11 cellular contexts compared by ENCODE assay signal in the genomic region with DNA sequence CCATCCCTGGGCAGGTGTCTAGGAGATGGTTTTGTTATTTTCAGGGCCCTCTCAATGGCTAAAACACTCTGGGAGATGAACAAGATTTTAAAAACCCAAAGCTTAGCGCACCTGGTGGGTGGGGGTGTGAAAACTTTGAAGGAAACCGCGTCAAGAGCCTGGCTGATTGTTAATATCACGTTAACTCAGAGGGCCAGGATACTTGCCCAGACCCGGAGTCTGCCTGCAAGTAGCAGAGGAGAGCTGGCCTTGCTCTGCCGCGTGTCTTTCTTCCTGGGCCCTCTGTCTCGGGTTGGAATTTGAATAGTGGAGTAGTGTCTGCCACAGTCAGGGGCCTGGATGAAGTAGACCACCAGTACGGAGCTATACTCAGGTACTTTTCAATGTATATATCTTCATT. TPM values are rescaled to one million over a fixed set of nuclear protein-coding genes. Genes with fewer than 3 reads are reported as not detected.
DNase-seq lines count a peak whose midpoint lies in the region; ATAC-seq and TF ChIP-seq lines count a peak whose summit lies in the region.
"Had no signal": no experiment of that assay in that cellular context is flagged by ENCODE, and none has a peak within 500 bp of the region (broad histone marks: within the 10 kb centered on the region; RNA-seq: fewer than 3 reads in every experiment).

No MANE protein-coding gene starts in this region.

- H3K4me2 ChIP-seq in osteoblast (ENCODE audit: insufficient read depth, low read length) = peak overlapping the region; percentile 87

- no peak for ATAC-seq in HG02623 (IDR thresholded peaks at IDR 0.05; ENCODE audit: unreplicated experiment)

- TF ChIP-seq POLR2A in NB4 (IDR thresholded peaks at IDR 0.05; ENCODE audit: extremely low read depth, insufficient read length) = no peak

- no peak overlapping the region for H2AFZ ChIP-seq in osteoblast (ENCODE audit: low read length)

- H3K4me1 ChIP-seq in osteoblast (ENCODE audit: insufficient read depth, low read length) = peaks cover 7% of the 10 kb centered on the region

- H3K36me3 ChIP-seq in osteoblast (ENCODE audit: insufficient read depth, low read length) = no peaks in the 10 kb centered on the region

- H4K20me1 ChIP-seq in osteoblast (ENCODE audit: insufficient read depth, low read length) = no peaks in the 10 kb centered on the region

- H3K27ac ChIP-seq in osteoblast (ENCODE audit: low read depth, low read length) = no peak overlapping the region

- H3K9me3 Mint-ChIP-seq in T-helper 2 cell treated with Interferon-gamma antibody and Interleukin-4, amounts not matched to agents 5 μg/mL and 100 μg/mL, for 36 hours = no peaks in the 10 kb centered on the region
- H3K9me3 Mint-ChIP-seq: nephron progenitor cell had no signal

- H3K9me3 ChIP-seq in osteoblast (ENCODE audit: low read depth, low read length) = no peaks in the 10 kb centered on the region

- H3K4me3 ChIP-seq in NB4 (ENCODE audit: low read depth, low read length) (peak overlapping the region; percentile 61), osteoblast (ENCODE audit: insufficient read depth, low read length) (no peak overlapping the region)

- H3K27me3 Mint-ChIP-seq in T-helper 2 cell treated with Interferon-gamma antibody and Interleukin-4, amounts not matched to agents 5 μg/mL and 100 μg/mL, for 36 hours (ENCODE audit: low read depth) = peaks cover 3% of the 10 kb centered on the region

- H3K4me1 Mint-ChIP-seq in T-helper 2 cell treated with Interferon-gamma antibody and Interleukin-4, amounts not matched to agents 5 μg/mL and 100 μg/mL, for 36 hours (ENCODE audit: low read depth) = peaks cover 11% of the 10 kb centered on the region

- no peaks in the 10 kb centered on the region for H3K79me2 ChIP-seq in osteoblast (ENCODE audit: insufficient read depth, low read length)

- H3K36me3 Mint-ChIP-seq in T-helper 2 cell treated with Interferon-gamma antibody and Interleukin-4, amounts not matched to agents 5 μg/mL and 100 μg/mL, for 36 hours (ENCODE audit: low read depth) = peaks cover 2% of the 10 kb centered on the region

- H3K27ac Mint-ChIP-seq in T-helper 2 cell treated with Interferon-gamma antibody and Interleukin-4, amounts not matched to agents 5 μg/mL and 100 μg/mL, for 36 hours = peak overlapping the region; percentile 72
- H3K27ac Mint-ChIP-seq: nephron progenitor cell had no signal

- H3K4me3 Mint-ChIP-seq in T-helper 2 cell treated with Interferon-gamma antibody and Interleukin-4, amounts not matched to agents 5 μg/mL and 100 μg/mL, for 36 hours = peak overlapping the region; percentile 83

- DNase-seq in T-helper 2 cell treated with Interferon-gamma antibody and Interleukin-4, amounts not matched to agents 5 μg/mL and 100 μg/mL, for 36 hours (ENCODE audit: low spot score) = no peak
- DNase-seq in T-helper 2 cell (no peak), NB4 (ENCODE audit: low read depth) (no peak), ecto neural progenitor cell (ENCODE audit: low spot score) (peak; percentile 29), osteoblast (ENCODE audit: insufficient read length, low spot score, missing footprints) (no peak), dedifferentiated amniotic fluid mesenchymal stem cell (ENCODE audit: extremely low spot score) (no peak), amygdala (lab: John Stamatoyannopoulos, UW) (no peak)
- DNase-seq: activated T-cell treated with anti-CD3 and anti-CD28 coated beads, Interleukin-2, amount 50 U/mL, for 1 hour; NCI-H524 treated with DMSO at 0.1 percent for 48 hours; nephron progenitor cell had no signal

- TF ChIP-seq CTCF in NB4 (IDR thresholded peaks at IDR 0.05; ENCODE audit: low read depth, low read length) (no peak), osteoblast (IDR thresholded peaks at IDR 0.05; ENCODE audit: extremely low read depth, low read depth, low read length) (no peak)

- H3K27me3 ChIP-seq in osteoblast (ENCODE audit: insufficient read depth, low read length) = no peaks in the 10 kb centered on the region

RNA-seq across cellular contexts. Expression of a gene that starts 1.1 kb away (rescaled TPM):
- total RNA-seq in osteoblast = 18.3 and 21.0 TPM in 2 replicates
